ENCODE assay signal across 8 cellular contexts in the genomic region with DNA sequence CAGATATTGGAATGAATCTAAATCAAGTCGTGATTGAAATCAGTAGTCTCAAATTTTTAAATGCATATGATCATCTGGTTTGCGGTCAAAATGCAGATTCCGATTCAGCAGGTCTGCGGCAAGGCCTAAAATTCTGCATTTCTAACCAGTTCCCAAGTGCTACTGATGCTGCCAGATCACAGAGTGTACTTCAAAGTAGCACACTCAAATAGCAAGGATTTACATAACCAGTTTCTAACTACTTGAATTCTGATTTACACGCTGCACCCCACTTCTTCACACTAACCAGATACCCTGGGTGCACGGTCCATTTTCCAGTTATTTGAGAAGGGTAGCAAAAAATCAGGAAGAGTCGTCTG. TPM values are rescaled to one million over a fixed set of nuclear protein-coding genes. Genes with fewer than 3 reads are reported as not detected.
DNase-seq lines count a peak whose midpoint lies in the region; ATAC-seq, FAIRE-seq and TF ChIP-seq lines count a peak whose summit lies in the region.

No MANE protein-coding gene starts in this region.

- POLR2A ChIA-PET in HEK293 (lab: Yijun Ruan, JAX), result interaction anchor here (1.2 kb wide), 1 partner anchor 11 kb away, joined by 3 read pairs; no protein-coding TSS in a partner anchor
- POLR2A ChIA-PET in endothelial cell of umbilical vein (lab: Charles Lee), result no interaction called here

- TF ChIP-seq POLR2A in endothelial cell of umbilical vein (IDR thresholded peaks at IDR 0.05; ENCODE audit: low read depth, low read length), result no peak

- peak overlapping the region; percentile 96 for H3K9ac ChIP-seq in endothelial cell of umbilical vein (replicated peaks; ENCODE audit: extremely low read depth, insufficient read depth, low read length)

- peak; percentile 2 for DNase-seq in EL
- DNase-seq in RKO (ENCODE audit: low spot score), result peak; percentile 30
- no peak for DNase-seq in endothelial cell of umbilical vein (ENCODE audit: low read depth, low spot score)
- no peak for DNase-seq in pancreas
- no peak for DNase-seq in activated gamma-delta T cell treated with Interleukin-2 at 50 U/mL for 16 hours
- no peak for DNase-seq in central memory CD4-positive, alpha-beta T cell

- dilution Hi-C loops in endothelial cell of umbilical vein (cut with MboI; ENCODE audit: extremely low pct_ligation_motif_present, low sequenced_read_pairs), result no loop called here

- WGBS in pancreas, 2 donors, result 2 to 40% methylated on average over 7 of the region's 7 CpGs

- intact Hi-C loops in endothelial cell of umbilical vein (cut with micrococcal nuclease) (no loop called here), pancreas (cut with DNase I) (no loop called here)

- H2AFZ ChIP-seq in endothelial cell of umbilical vein (ENCODE audit: low read depth, low read length), result no peak overlapping the region

- peaks cover 13% of the 10 kb centered on the region for H3K79me2 ChIP-seq in endothelial cell of umbilical vein (ENCODE audit: control insufficient read depth, insufficient read depth, low read length)

- FAIRE-seq in endothelial cell of umbilical vein (lab: Jason Lieb, UNC), result peak; percentile 83
- FAIRE-seq in pancreas (lab: Jason Lieb, UNC), result no peak

- H3K36me3 ChIP-seq in HEK293 (ENCODE audit: control insufficient read depth in 2 of 2, insufficient read depth in 1 of 2, low read length in 2 of 2) (peaks cover 15 to 19% of the 10 kb centered on the region in 2 experiments; a peak in 2 of 3 replicates), endothelial cell of umbilical vein (ENCODE audit: control insufficient read depth in 2 of 2, extremely low read depth in 1 of 2, insufficient read depth in 2 of 2, low read length in 2 of 2) (peaks cover 2% of the 10 kb centered on the region in 2 experiments), pancreas (no peaks in the 10 kb centered on the region)

- TF ChIP-seq CTCF in HEK293 (tag by site-specific recombination; IDR thresholded peaks at IDR 0.05) (no peak), endothelial cell of umbilical vein (IDR thresholded peaks at IDR 0.05; ENCODE audit: extremely low read depth in 1 of 2, insufficient read depth in 1 of 2, low read depth in 1 of 2, low read length in 2 of 2) (no peak), pancreas (IDR thresholded peaks at IDR 0.05) (no peak)

- H3K4me3 ChIP-seq in HEK293 (ENCODE audit: low read depth, low read length) (peak overlapping the region; percentile 84), endothelial cell of umbilical vein (replicated peaks in 1 of 3; ENCODE audit: insufficient read depth in 1 of 3, low read depth in 1 of 3, low read length in 3 of 3) (peak overlapping the region; percentile 44 to 81 (median 62)), pancreas (peak overlapping the region; percentile 48 to 61 (median 53))

- no peaks in the 10 kb centered on the region for H3K4me1 ChIP-seq in HEK293 (ENCODE audit: control insufficient read depth, insufficient read depth, low read length)
- no peaks in the 10 kb centered on the region for H3K4me1 ChIP-seq in endothelial cell of umbilical vein (ENCODE audit: control insufficient read depth, extremely low read depth, insufficient read depth, low read length)
- no peaks in the 10 kb centered on the region for H3K4me1 ChIP-seq in pancreas

- no peaks in the 10 kb centered on the region for H4K20me1 ChIP-seq in endothelial cell of umbilical vein (replicated peaks; ENCODE audit: control insufficient read depth, extremely low read depth, insufficient read depth, low read length)

- CTCF ChIA-PET in HEK293 (lab: Yijun Ruan, JAX) (interaction anchor here (0.9 to 1.2 kb wide), 2 partner anchors 140 to 146 kb away, joined by 3 to 4 read pairs; no protein-coding TSS in a partner anchor), endothelial cell of umbilical vein (lab: Charles Lee) (interaction anchor here (1.5 to 4.6 kb wide), 2 partner anchors 134 to 145 kb away, joined by 3 to 40 read pairs; no protein-coding TSS in a partner anchor)

- TSS peak; percentile 60 for BruUV-seq in endothelial cell of umbilical vein (replicated peaks; lab: Mats Ljungman, UMichigan)

- ATAC-seq in pancreas (no peak), HG03139 (IDR thresholded peaks at IDR 0.05; ENCODE audit: unreplicated experiment) (no peak)

- no peaks in the 10 kb centered on the region for H3K27me3 ChIP-seq in endothelial cell of umbilical vein (ENCODE audit: control insufficient read depth in 2 of 2, insufficient read depth in 2 of 2, low read length in 2 of 2)
- H3K27me3 ChIP-seq in pancreas, result peaks cover 0 to 16% (median 5%) of the 10 kb centered on the region in 4 donors

- H3K27ac ChIP-seq in HEK293 (ENCODE audit: extremely low read depth, low read depth, low read length) (peak overlapping the region; percentile 71; the same call in 1 of the 2 replicates), endothelial cell of umbilical vein (ENCODE audit: insufficient read depth, low read depth, low read length) (peak overlapping the region; percentile 86), pancreas (peak overlapping the region in 2 of 4 donors; percentile 66 to 80)

- no peaks in the 10 kb centered on the region for H3K9me1 ChIP-seq in endothelial cell of umbilical vein (replicated peaks; ENCODE audit: control insufficient read depth, extremely low read depth, insufficient read depth, low read length)

- no peaks in the 10 kb centered on the region for H3K9me3 ChIP-seq in HEK293 (ENCODE audit: control insufficient read depth, insufficient read depth, low read depth, low read length)
- no peaks in the 10 kb centered on the region for H3K9me3 ChIP-seq in endothelial cell of umbilical vein (replicated peaks; ENCODE audit: control insufficient read depth, insufficient read depth, low read length)
- no peaks in the 10 kb centered on the region for H3K9me3 ChIP-seq in pancreas

- peak overlapping the region; percentile 79 for H3K4me2 ChIP-seq in endothelial cell of umbilical vein (ENCODE audit: insufficient read depth, low read length)

TF ChIP-seq in HEK293, 187 proteins besides CTCF, POLR2A, EP300 and RAD21 (continues in another document):
- no peak for TF ChIP-seq ZNF549 (tag by site-specific recombination; IDR thresholded peaks at IDR 0.05)
- TF ChIP-seq ZNF629 (tag by site-specific recombination; IDR thresholded peaks at IDR 0.05), result no peak
- no peak for TF ChIP-seq ZNF140 (tag by site-specific recombination; IDR thresholded peaks at IDR 0.05)
- TF ChIP-seq, protein P1, sequence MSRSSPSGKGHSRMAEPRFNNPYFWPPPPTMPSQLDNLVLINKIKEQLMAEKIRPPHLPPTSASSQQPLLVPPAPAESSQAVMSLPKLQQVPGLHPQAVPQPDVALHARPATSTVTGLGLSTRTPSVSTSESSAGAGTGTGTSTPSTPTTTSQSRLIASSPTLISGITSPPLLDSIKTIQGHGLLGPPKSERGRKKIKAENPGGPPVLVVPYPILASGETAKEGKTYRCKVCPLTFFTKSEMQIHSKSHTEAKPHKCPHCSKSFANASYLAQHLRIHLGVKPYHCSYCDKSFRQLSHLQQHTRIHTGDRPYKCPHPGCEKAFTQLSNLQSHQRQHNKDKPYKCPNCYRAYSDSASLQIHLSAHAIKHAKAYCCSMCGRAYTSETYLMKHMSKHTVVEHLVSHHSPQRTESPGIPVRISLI (tag by site-specific recombination; IDR thresholded peaks at IDR 0.05), result no peak

TF ChIP-seq in endothelial cell of umbilical vein, 7 proteins besides CTCF, POLR2A, EP300 and RAD21:
- no peak for TF ChIP-seq POLR2AphosphoS5 (IDR thresholded peaks at IDR 0.05; ENCODE audit: insufficient read depth, low read depth, low read length)
- no peak for TF ChIP-seq FOS (IDR thresholded peaks at IDR 0.05; ENCODE audit: borderline replicate concordance, insufficient read depth, low read length)
- no peak for TF ChIP-seq EZH2 (IDR thresholded peaks at IDR 0.05; ENCODE audit: borderline replicate concordance, low read depth, low read length, severe bottlenecking)
- no peak for TF ChIP-seq MYC (IDR thresholded peaks at IDR 0.05; ENCODE audit: low read depth, low read length)
- no peak for TF ChIP-seq JUN (IDR thresholded peaks at IDR 0.05; ENCODE audit: borderline replicate concordance, insufficient read depth, insufficient read length, low read depth)
- TF ChIP-seq GATA2 (IDR thresholded peaks at IDR 0.05; ENCODE audit: insufficient read depth, insufficient read length, low read depth, low read length), result no peak
- TF ChIP-seq MAX (IDR thresholded peaks at IDR 0.05; ENCODE audit: insufficient read depth, insufficient read length), result no peak

RNA-seq across cellular contexts. Expression of gene MBTPS2, which starts 0.8 kb away (rescaled TPM):
- 14.5 and 16.4 TPM in 2 replicates for total RNA-seq in endothelial cell of umbilical vein
- 8.8 and 11.4 TPM in 2 replicates for polyA plus RNA-seq in endothelial cell of umbilical vein
- 9.2 and 9.8 TPM in 2 replicates for polyA plus RNA-seq in endothelial cell of umbilical vein (2011; cell fraction: cytosol; rRNA removed)
- 7.8 and 8.8 TPM in 2 replicates for polyA plus RNA-seq in endothelial cell of umbilical vein (2011; cell fraction: nucleus; rRNA removed)
- polyA plus RNA-seq in endothelial cell of umbilical vein (2012), result 13.5 and 16.7 TPM in 2 replicates
- 39.8 and 40.5 TPM in 2 replicates for polyA minus RNA-seq in endothelial cell of umbilical vein
- 22.4 TPM for polyA minus RNA-seq in endothelial cell of umbilical vein (2011; cell fraction: cytosol; rRNA and poly(A)+ RNA removed)
- polyA minus RNA-seq in endothelial cell of umbilical vein (2011; cell fraction: nucleus; rRNA and poly(A)+ RNA removed), result 17.2 and 20.2 TPM in 2 replicates
- total RNA-seq in pancreas, result 1 to 10 TPM; 5.2 to 8.7 (median 7.8) TPM
- polyA plus RNA-seq in pancreas, result 1 to 10 TPM; 1.1 to 3.7 TPM

RNA-seq across cellular contexts. Expression of gene YY2, which starts 15.6 kb away (rescaled TPM):
- total RNA-seq in endothelial cell of umbilical vein (2.4 and 3.0 TPM in 2 replicates), pancreas (1 to 10 TPM in 1 of 6 donors, under 1 TPM in 5; 0.56 to 1.0 (median 0.81) TPM)
- polyA plus RNA-seq in endothelial cell of umbilical vein (0.59 and 0.86 TPM in 2 replicates), pancreas (under 1 TPM; 0.85 to 0.99 TPM)
- polyA plus RNA-seq in endothelial cell of umbilical vein (2011; cell fraction: cytosol; rRNA removed), result 0.90 and 0.96 TPM in 2 replicates
- polyA plus RNA-seq in endothelial cell of umbilical vein (2011; cell fraction: nucleus; rRNA removed), result 1.8 and 2.2 TPM in 2 replicates
- polyA plus RNA-seq in endothelial cell of umbilical vein (2012), result 1.2 and 1.9 TPM in 2 replicates
- 1.6 and 1.7 TPM in 2 replicates for polyA minus RNA-seq in endothelial cell of umbilical vein
- polyA minus RNA-seq in endothelial cell of umbilical vein (2011; cell fraction: cytosol; rRNA and poly(A)+ RNA removed), result 1.7 TPM
- polyA minus RNA-seq in endothelial cell of umbilical vein (2011; cell fraction: nucleus; rRNA and poly(A)+ RNA removed), result 1.4 and 1.7 TPM in 2 replicates

Comparison
In these comparisons a context has a peak if more than half of its experiments do, and no peak if none do; other contexts are left out.
1. DNase-seq: peak in EL (single experiment) and RKO (single experiment); none in endothelial cell of umbilical vein (single experiment), pancreas (0 of 6), activated gamma-delta T cell treated with Interleukin-2 at 50 U/mL for 16 hours (single experiment) and central memory CD4-positive, alpha-beta T cell (single experiment).
2. Peak in every context shown above with its lines, with median percentiles within 50 percentile points of each other: H3K4me3 ChIP-seq.